20 cellular contexts compared by ENCODE assay signal in the genomic region with DNA sequence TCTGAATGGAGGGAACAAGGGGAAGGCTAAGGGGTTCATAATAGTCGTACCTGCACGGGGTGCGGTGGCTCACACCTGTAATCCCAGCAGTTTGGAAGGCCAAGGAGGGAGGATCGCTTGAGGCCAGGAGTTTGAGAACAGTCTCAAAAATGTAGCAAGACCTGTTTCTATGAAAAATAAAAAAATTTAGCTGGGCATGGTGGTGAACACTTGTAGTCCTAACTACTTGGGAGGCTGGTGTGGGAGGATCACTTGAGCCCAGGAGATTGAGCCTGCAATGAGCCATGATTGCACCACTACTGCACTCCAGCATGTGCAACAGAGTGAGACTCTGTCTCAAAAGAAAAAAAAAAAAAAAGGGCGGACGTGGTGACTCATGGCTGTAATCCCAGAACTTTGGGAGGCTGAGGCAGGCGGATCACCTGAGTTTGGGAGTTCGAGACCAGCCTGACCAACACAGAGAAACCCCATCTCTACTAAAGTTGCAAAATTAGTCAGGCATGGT. TPM values are rescaled to one million over a fixed set of nuclear protein-coding genes. Genes with fewer than 3 reads are reported as not detected.
"Had no signal": no experiment of that assay in that cellular context is flagged by ENCODE, and none has a peak within 500 bp of the region (broad histone marks: within the 10 kb centered on the region; RNA-seq: fewer than 3 reads in every experiment).

No MANE protein-coding gene starts in this region.

- H3K36me3 ChIP-seq: adrenal gland, colonic mucosa, esophagus muscularis mucosa, gastroesophageal sphincter, heart left ventricle, neutrophil, sigmoid colon had no signal

- H2AFZ ChIP-seq: parathyroid adenoma had no signal

- ATAC-seq: gastroesophageal sphincter had no signal

- H3K27me3 Mint-ChIP-seq: activated naive CD8-positive, alpha-beta T cell had no signal

- H3K9me3 ChIP-seq: adrenal gland, colonic mucosa, esophagus muscularis mucosa, gastroesophageal sphincter, heart left ventricle, neutrophil, sigmoid colon, testis had no signal

- H3K27ac Mint-ChIP-seq: activated naive CD8-positive, alpha-beta T cell; activated T-helper 2 cell treated with anti-CD3 and anti-CD28 coated beads, Interferon-gamma antibody, Interleukin-2, Interleukin-4, amounts not matched to agents 10 μg/mL and 5 μg/mL and 100 μg/mL, durations not matched to agents 14 hours and 24 hours and 36 hours; memory B cell; nephron; T-helper 1 cell treated with Interleukin-12 subunit alpha and Interleukin-12 subunit beta and Interleukin-4 antibody, amounts not matched to agents 30 μg/mL and 1 μg/mL, for 36 hours had no signal

- H3K9ac ChIP-seq: parathyroid adenoma had no signal

- H3K4me1 ChIP-seq: adrenal gland, colonic mucosa, sigmoid colon, testis had no signal

- H3K4me3 Mint-ChIP-seq: activated naive CD8-positive, alpha-beta T cell; activated T-cell treated with anti-CD3 and anti-CD28 coated beads, Interleukin-2, amount 50 U/mL, for 4 hours; effector memory CD8-positive, alpha-beta T cell; memory B cell; T-helper 1 cell treated with Interleukin-12 subunit alpha and Interleukin-12 subunit beta and Interleukin-4 antibody, amounts not matched to agents 30 μg/mL and 1 μg/mL, for 36 hours had no signal

- H3K4me3 ChIP-seq: adrenal gland, colonic mucosa, dorsolateral prefrontal cortex, esophagus muscularis mucosa, gastroesophageal sphincter, heart left ventricle, sigmoid colon, testis had no signal

- DNase-seq: dorsolateral prefrontal cortex, left cardiac atrium, sigmoid colon had no signal

- H3K27me3 ChIP-seq: colonic mucosa, dorsolateral prefrontal cortex, testis had no signal

- H3K36me3 Mint-ChIP-seq: activated naive CD8-positive, alpha-beta T cell had no signal

- FAIRE-seq: astrocyte had no signal

- H3K79me2 ChIP-seq: parathyroid adenoma had no signal

- H3K27ac ChIP-seq: adrenal gland, colonic mucosa, esophagus muscularis mucosa, gastroesophageal sphincter, neutrophil, parathyroid adenoma, sigmoid colon, testis had no signal

RNA-seq across cellular contexts. Expression of gene NUP210, which starts 42.1 kb away (rescaled TPM):
- total RNA-seq: myocyte had no signal
